8 cellular contexts compared by ENCODE assay signal in the genomic region with DNA sequence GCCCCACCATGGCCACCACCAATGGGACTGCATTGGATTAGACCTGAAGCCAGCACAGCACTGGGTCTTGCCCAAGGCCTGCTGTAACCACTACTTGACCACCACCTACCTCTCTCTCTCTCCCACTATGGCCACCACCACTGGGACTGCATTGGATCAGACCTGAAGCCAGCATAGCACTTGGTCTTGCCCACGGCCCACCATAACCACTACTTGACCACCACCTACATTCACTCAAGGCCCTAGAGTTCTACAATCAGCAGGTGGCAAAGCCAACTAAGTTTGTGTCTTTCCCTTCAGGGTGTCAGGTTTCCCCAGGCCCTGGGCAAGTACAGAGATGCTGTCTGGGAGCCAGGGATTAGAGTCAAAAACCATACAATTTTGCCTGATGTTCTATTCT.
"Had no signal": no experiment of that assay in that cellular context is flagged by ENCODE, and none has a peak within 500 bp of the region (broad histone marks: within the 10 kb centered on the region; RNA-seq: fewer than 3 reads in every experiment).

No MANE protein-coding gene starts in this region.

- H2AFZ ChIP-seq: GM23248 had no signal

- H3K4me1 ChIP-seq: HAP-1 had no signal

- ATAC-seq: HCT116, HepG2 had no signal

- DNase-seq: GM23248, GOT3, H7, HFFc6 had no signal

- H3K27ac ChIP-seq: GM23248, HL-60 had no signal

- H3K4me3 ChIP-seq: GM23248, HAP-1 had no signal

- FAIRE-seq: HepG2 had no signal

- H3K9ac ChIP-seq: GM23248 had no signal

- H3K36me3 ChIP-seq: HAP-1 had no signal
